12 cellular contexts compared by ENCODE assay signal in genomic region chr15:31300208-31300661, GRCh38. TPM values are rescaled to one million over a fixed set of nuclear protein-coding genes. Genes with fewer than 3 reads are reported as not detected.
DNase-seq lines count a peak whose midpoint lies in the region; ATAC-seq, FAIRE-seq and TF ChIP-seq lines count a peak whose summit lies in the region.
"Had no signal": no experiment of that assay in that cellular context is flagged by ENCODE, and none has a peak within 500 bp of the region (broad histone marks: within the 10 kb centered on the region; RNA-seq: fewer than 3 reads in every experiment).

No MANE protein-coding gene starts in this region.

- intact Hi-C loops in stomach (cut with DNase I; ENCODE audit: low total_unique reads), result no loop called here

- no peaks in the 10 kb centered on the region for H3K36me3 ChIP-seq in stomach
- H3K36me3 ChIP-seq: upper lobe of left lung had no signal

- TF ChIP-seq POLR2A in stomach (IDR thresholded peaks at IDR 0.05) (no peak), GM12891 (IDR thresholded peaks at IDR 0.05; ENCODE audit: low read depth, low read length) (no peak)

- peak; percentile 10 to 62 for DNase-seq in NCI-H526 (lab: John Stamatoyannopoulos, UW)
- DNase-seq in NCI-H526 treated with DMSO at 0.1 percent for 48 hours (lab: John Stamatoyannopoulos, UW), result no peak
- peak in 55 of 56 donors; percentile 34 to 95 (median 84) for DNase-seq in amygdala (lab: John Stamatoyannopoulos, UW)
- DNase-seq in islet precursor cell, result peak; percentile 48
- DNase-seq in stomach, result no peak
- DNase-seq in GM12891 (ENCODE audit: insufficient read length, low spot score), result no peak
- DNase-seq: SIG-M5 had no signal

- 34 to 69% (median 43%) methylated on average over 2 to 10 of the region's 10 CpGs for WGBS in stomach, 5 donors

- peak overlapping the region in 3 of 5 donors; percentile 7 to 21 (median 11) for H3K27ac ChIP-seq in stomach
- H3K27ac ChIP-seq: upper lobe of left lung had no signal

- FAIRE-seq in GM12891 (lab: Jason Lieb, UNC), result no peak
- FAIRE-seq: bronchial epithelial cell had no signal

- H3K4me3 ChIP-seq in stomach, result no peak overlapping the region
- H3K4me3 ChIP-seq: skin epidermis, upper lobe of left lung had no signal

- no peak for TF ChIP-seq EP300 in stomach (IDR thresholded peaks at IDR 0.05)

- no peaks in the 10 kb centered on the region for H3K9me3 ChIP-seq in stomach
- H3K9me3 ChIP-seq: upper lobe of left lung had no signal

- peaks cover 17 to 73% (median 54%) of the 10 kb centered on the region in 4 donors for H3K4me1 ChIP-seq in stomach

- no peaks in the 10 kb centered on the region for H3K27me3 ChIP-seq in stomach
- H3K27me3 ChIP-seq: upper lobe of left lung had no signal

- no peak for TF ChIP-seq CTCF in stomach (IDR thresholded peaks at IDR 0.05)

- ATAC-seq in HG02759 (IDR thresholded peaks at IDR 0.05; ENCODE audit: unreplicated experiment) (no peak), GM21526 (IDR thresholded peaks at IDR 0.05; ENCODE audit: low FRiP score, unreplicated experiment) (no peak)

TF ChIP-seq in GM12891, 5 proteins besides CTCF, POLR2A, EP300 and RAD21:
- TF ChIP-seq POLR2AphosphoS5 (IDR thresholded peaks at IDR 0.05; ENCODE audit: low read depth, low read length), result no peak
- no peak for TF ChIP-seq TAF1 (IDR thresholded peaks at IDR 0.05; ENCODE audit: low read depth, low read length)
- no peak for TF ChIP-seq PAX5 (IDR thresholded peaks at IDR 0.05; ENCODE audit: insufficient read depth, low read length, severe bottlenecking)
- no peak for TF ChIP-seq POU2F2 (IDR thresholded peaks at IDR 0.05; ENCODE audit: low read depth, low read length)
- no peak for TF ChIP-seq SPI1 (IDR thresholded peaks at IDR 0.05; ENCODE audit: low read depth, low read length)

RNA-seq across cellular contexts. Expression of gene KLF13, which starts 26.4 kb away (rescaled TPM):
- 10 to 100 TPM in 4 of 5 donors, 1 to 10 TPM in 1; 9.3 to 74.0 (median 38.8) TPM for total RNA-seq in stomach
- 10 to 100 TPM; 23.0 to 30.7 (median 24.3) TPM for polyA plus RNA-seq in stomach
- polyA plus RNA-seq in GM12891 (2012; ENCODE audit: low read depth, missing spikeins), result 47.3 TPM

Comparison
In these comparisons a context has a peak if more than half of its experiments do, and no peak if none do; other contexts are left out.
1. DNase-seq: peak in NCI-H526 (2 of 2), amygdala (55 of 56) and islet precursor cell (single experiment); none in NCI-H526 treated with DMSO at 0.1 percent for 48 hours (single experiment), stomach (single experiment) and GM12891 (single experiment).